20 cellular contexts compared by ENCODE assay signal in the genomic region with DNA sequence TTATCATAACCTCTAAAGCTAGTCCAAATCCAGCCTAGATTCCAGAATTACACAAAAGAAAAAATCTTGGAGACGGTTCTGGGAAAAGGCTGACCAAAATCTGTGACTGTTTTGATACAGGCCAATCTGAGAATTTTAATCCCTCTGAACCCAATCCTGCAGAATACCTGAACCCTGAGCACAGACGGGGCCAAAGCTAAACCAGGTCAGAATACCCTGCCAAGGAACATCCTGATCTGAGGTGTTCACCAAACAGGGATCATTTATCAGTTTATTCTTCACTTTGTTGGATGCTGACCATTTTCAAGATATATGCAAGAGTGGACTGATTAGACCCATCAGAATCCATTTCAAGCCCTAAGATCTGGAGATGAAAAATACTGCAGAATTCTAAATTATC. TPM values are rescaled to one million over a fixed set of nuclear protein-coding genes. Genes with fewer than 3 reads are reported as not detected.
A peak's percentile ranks its signal among the peaks of the same experiment; 100 is the strongest.
DNase-seq lines count a peak whose midpoint lies in the region; ATAC-seq and TF ChIP-seq lines count a peak whose summit lies in the region.
"Had no signal": no experiment of that assay in that cellular context is flagged by ENCODE, and none has a peak within 500 bp of the region (broad histone marks: within the 10 kb centered on the region; RNA-seq: fewer than 3 reads in every experiment).

No MANE protein-coding gene starts in this region.

- H3K27me3 ChIP-seq in left ventricle myocardium inferior (ENCODE audit: low read depth) (no peaks in the 10 kb centered on the region), right atrium auricular region (no peaks in the 10 kb centered on the region), mesendoderm (ENCODE audit: insufficient read depth, low read length, poor library complexity) (no peaks in the 10 kb centered on the region)
- H3K27me3 ChIP-seq: dorsolateral prefrontal cortex, esophagus squamous epithelium, heart right ventricle, upper lobe of left lung had no signal

- H3K4me3 ChIP-seq in left ventricle myocardium inferior (peak overlapping the region; percentile 4), right atrium auricular region (no peak overlapping the region), SK-N-MC (no peak overlapping the region), mesendoderm (ENCODE audit: low read length) (no peak overlapping the region)
- H3K4me3 ChIP-seq: esophagus squamous epithelium, upper lobe of left lung had no signal

- H2BK5ac ChIP-seq in mesendoderm (ENCODE audit: low read length), result no peak overlapping the region

- H3K23ac ChIP-seq in mesendoderm (ENCODE audit: low read length), result no peak overlapping the region

- H3K27me3 Mint-ChIP-seq in type B pancreatic cell, result no peaks in the 10 kb centered on the region
- no peaks in the 10 kb centered on the region for H3K27me3 Mint-ChIP-seq in activated T-cell treated with anti-CD3 and anti-CD28 coated beads, Interleukin-2, amount 50 U/mL, for 4 hours (ENCODE audit: low read depth)
- H3K27me3 Mint-ChIP-seq: activated CD8-positive, alpha-beta T cell treated with anti-CD3 and anti-CD28 coated beads for 36 hours; naive B cell; stimulated activated naive CD8-positive, alpha-beta T cell treated with anti-CD3 and anti-CD28 coated beads, Interleukin-15, Interleukin-2, amounts not matched to agents 100 ng/mL and 50 ng/mL, for 24 hours had no signal

- no peak overlapping the region for H2BK15ac ChIP-seq in mesendoderm (replicated peaks; ENCODE audit: low read depth)

- H3K9ac ChIP-seq in SK-N-MC (ENCODE audit: insufficient read length), result no peak overlapping the region
- peak overlapping the region; percentile 37 for H3K9ac ChIP-seq in mesendoderm (ENCODE audit: low read length)

- WGBS in mesendoderm (ENCODE audit: extremely low coverage, insufficient coverage, low lambda C conversion rate), result no CpG with 5 or more reads among the region's 2 CpGs

- H3K79me1 ChIP-seq in mesendoderm (ENCODE audit: low read length), result peaks cover 4% of the 10 kb centered on the region

- no peaks in the 10 kb centered on the region for H3K9me3 ChIP-seq in left ventricle myocardium inferior (replicated peaks)
- no peaks in the 10 kb centered on the region for H3K9me3 ChIP-seq in right atrium auricular region
- H3K9me3 ChIP-seq in SK-N-MC (ENCODE audit: low read depth, low read length), result no peaks in the 10 kb centered on the region
- H3K9me3 ChIP-seq: esophagus squamous epithelium, heart right ventricle, upper lobe of left lung had no signal

- no peak overlapping the region for H4K8ac ChIP-seq in mesendoderm (ENCODE audit: low read depth, low read length)

- TF ChIP-seq CTCF in left ventricle myocardium inferior (IDR thresholded peaks at IDR 0.05; ENCODE audit: borderline replicate concordance), result no peak
- TF ChIP-seq CTCF in right atrium auricular region (IDR thresholded peaks at IDR 0.05), result no peak
- TF ChIP-seq CTCF in type B pancreatic cell (conservative IDR thresholded peaks at IDR 0.05), result no peak

- peaks cover 92% of the 10 kb centered on the region for H3K4me1 ChIP-seq in left ventricle myocardium inferior
- H3K4me1 ChIP-seq in right atrium auricular region, result peaks cover 0 to 55% of the 10 kb centered on the region in 2 donors
- peaks cover 2% of the 10 kb centered on the region for H3K4me1 ChIP-seq in mesendoderm (ENCODE audit: control insufficient read depth, low read depth, low read length)

- no peaks in the 10 kb centered on the region for H3K9me3 Mint-ChIP-seq in type B pancreatic cell
- no peaks in the 10 kb centered on the region for H3K9me3 Mint-ChIP-seq in activated T-cell treated with anti-CD3 and anti-CD28 coated beads, Interleukin-2, amount 50 U/mL, for 4 hours
- H3K9me3 Mint-ChIP-seq: activated CD8-positive, alpha-beta T cell treated with anti-CD3 and anti-CD28 coated beads for 36 hours; naive B cell; stimulated activated naive CD8-positive, alpha-beta T cell treated with anti-CD3 and anti-CD28 coated beads, Interleukin-15, Interleukin-2, amounts not matched to agents 100 ng/mL and 50 ng/mL, for 24 hours had no signal

- no peak overlapping the region for H3K56ac ChIP-seq in mesendoderm (ENCODE audit: low read length)

- DNase-seq in left ventricle myocardium inferior (no peak), right atrium auricular region (ENCODE audit: low spot score) (no peak), SK-N-MC (ENCODE audit: low read depth, low spot score) (no peak), mesendoderm (no peak), type B pancreatic cell (ENCODE audit: extremely low spot score, unreplicated experiment) (no peak)
- no peak for DNase-seq in activated CD4-positive, alpha-beta T cell treated with anti-CD3 and anti-CD28 coated beads for 48 hours
- DNase-seq in activated T-cell treated with anti-CD3 and anti-CD28 coated beads, Interleukin-2, amount 50 U/mL, for 4 hours, result no peak
- DNase-seq: activated CD8-positive, alpha-beta T cell treated with anti-CD3 and anti-CD28 coated beads for 36 hours; dorsolateral prefrontal cortex; esophagus squamous epithelium; heart right ventricle; islet precursor cell; MV-4-11; naive B cell; NCI-H2081; NCI-H526; upper lobe of left lung had no signal

- H3K36me3 ChIP-seq in left ventricle myocardium inferior (peaks cover 3% of the 10 kb centered on the region), right atrium auricular region (no peaks in the 10 kb centered on the region), SK-N-MC (ENCODE audit: insufficient read depth, low read length) (peaks cover 8% of the 10 kb centered on the region; the same call in 1 of the 2 replicates), mesendoderm (ENCODE audit: control insufficient read depth, insufficient read depth, low read length) (no peaks in the 10 kb centered on the region)
- H3K36me3 ChIP-seq: esophagus squamous epithelium, upper lobe of left lung had no signal

- no peak overlapping the region for H2AK5ac ChIP-seq in mesendoderm (ENCODE audit: low read length)

- H3K18ac ChIP-seq in mesendoderm (ENCODE audit: low read length), result no peak overlapping the region

- H3K4ac ChIP-seq in mesendoderm (ENCODE audit: low read depth, low read length), result no peak overlapping the region

- H3K36me3 Mint-ChIP-seq in type B pancreatic cell, result peaks cover 7% of the 10 kb centered on the region
- H3K36me3 Mint-ChIP-seq in activated T-cell treated with anti-CD3 and anti-CD28 coated beads, Interleukin-2, amount 50 U/mL, for 4 hours (ENCODE audit: insufficient read depth), result peaks cover 6% of the 10 kb centered on the region

- H3K79me2 ChIP-seq in mesendoderm (ENCODE audit: control insufficient read depth, insufficient read depth, low read length), result peaks cover 43% of the 10 kb centered on the region

- no peak overlapping the region for H3K4me2 ChIP-seq in mesendoderm (ENCODE audit: low read length)

- no peak overlapping the region for H4K5ac ChIP-seq in mesendoderm (ENCODE audit: low read length)

- ATAC-seq in activated T-cell treated with anti-CD3 and anti-CD28 coated beads, Interleukin-2, amount 50 U/mL, for 4 hours, result no peak
- no peak for ATAC-seq in HG03521 (IDR thresholded peaks at IDR 0.05; ENCODE audit: unreplicated experiment)
- ATAC-seq: activated CD8-positive, alpha-beta T cell treated with anti-CD3 and anti-CD28 coated beads for 36 hours; heart right ventricle had no signal

- peaks cover 27% of the 10 kb centered on the region for H3K4me1 Mint-ChIP-seq in type B pancreatic cell (ENCODE audit: unreplicated experiment)
- peaks cover 65% of the 10 kb centered on the region for H3K4me1 Mint-ChIP-seq in activated T-cell treated with anti-CD3 and anti-CD28 coated beads, Interleukin-2, amount 50 U/mL, for 4 hours (ENCODE audit: low read depth)

- H3K27ac Mint-ChIP-seq in type B pancreatic cell, result no peak overlapping the region
- H3K27ac Mint-ChIP-seq: stimulated activated naive CD8-positive, alpha-beta T cell treated with anti-CD3 and anti-CD28 coated beads, Interleukin-15, Interleukin-2, amounts not matched to agents 100 ng/mL and 50 ng/mL, for 24 hours had no signal

- no peak overlapping the region for H3K4me3 Mint-ChIP-seq in type B pancreatic cell
- H3K4me3 Mint-ChIP-seq in activated T-cell treated with anti-CD3 and anti-CD28 coated beads, Interleukin-2, amount 50 U/mL, for 4 hours, result no peak overlapping the region

- no peak overlapping the region for H3K27ac ChIP-seq in left ventricle myocardium inferior (replicated peaks)
- no peak overlapping the region for H3K27ac ChIP-seq in right atrium auricular region
- H3K27ac ChIP-seq in SK-N-MC, result peak overlapping the region; percentile 14; the same call in 1 of the 2 replicates
- H3K27ac ChIP-seq in mesendoderm (ENCODE audit: low read depth, low read length), result no peak overlapping the region
- H3K27ac ChIP-seq: dorsolateral prefrontal cortex, esophagus squamous epithelium, heart right ventricle, RWPE1 had no signal

- intact Hi-C loops in left ventricle myocardium inferior (cut with micrococcal nuclease), result no loop called here

- H2BK120ac ChIP-seq in mesendoderm (ENCODE audit: low read depth, low read length), result no peak overlapping the region

RNA-seq across cellular contexts. Expression of a gene that starts 3.6 kb away (rescaled TPM):
- total RNA-seq in left ventricle myocardium inferior (19.1 TPM), right atrium auricular region (10 to 100 TPM; 14.6 to 15.6 TPM), type B pancreatic cell (ENCODE audit: low replicate concordance) (35.7 and 39.4 TPM in 2 replicates)
- 9.6 TPM for polyA plus RNA-seq in mesendoderm (2013, experiment 1 of 2)
- polyA plus RNA-seq in mesendoderm (2013, experiment 2 of 2), result 8.9 TPM
- total RNA-seq in activated T-cell treated with anti-CD3 and anti-CD28 coated beads, Interleukin-2, amount 50 U/mL, for 4 hours, result 10 to 100 TPM; 37.1 to 40.3 (median 39.7) TPM
